ENCODE assay signal across 9 cellular contexts in the genomic region with DNA sequence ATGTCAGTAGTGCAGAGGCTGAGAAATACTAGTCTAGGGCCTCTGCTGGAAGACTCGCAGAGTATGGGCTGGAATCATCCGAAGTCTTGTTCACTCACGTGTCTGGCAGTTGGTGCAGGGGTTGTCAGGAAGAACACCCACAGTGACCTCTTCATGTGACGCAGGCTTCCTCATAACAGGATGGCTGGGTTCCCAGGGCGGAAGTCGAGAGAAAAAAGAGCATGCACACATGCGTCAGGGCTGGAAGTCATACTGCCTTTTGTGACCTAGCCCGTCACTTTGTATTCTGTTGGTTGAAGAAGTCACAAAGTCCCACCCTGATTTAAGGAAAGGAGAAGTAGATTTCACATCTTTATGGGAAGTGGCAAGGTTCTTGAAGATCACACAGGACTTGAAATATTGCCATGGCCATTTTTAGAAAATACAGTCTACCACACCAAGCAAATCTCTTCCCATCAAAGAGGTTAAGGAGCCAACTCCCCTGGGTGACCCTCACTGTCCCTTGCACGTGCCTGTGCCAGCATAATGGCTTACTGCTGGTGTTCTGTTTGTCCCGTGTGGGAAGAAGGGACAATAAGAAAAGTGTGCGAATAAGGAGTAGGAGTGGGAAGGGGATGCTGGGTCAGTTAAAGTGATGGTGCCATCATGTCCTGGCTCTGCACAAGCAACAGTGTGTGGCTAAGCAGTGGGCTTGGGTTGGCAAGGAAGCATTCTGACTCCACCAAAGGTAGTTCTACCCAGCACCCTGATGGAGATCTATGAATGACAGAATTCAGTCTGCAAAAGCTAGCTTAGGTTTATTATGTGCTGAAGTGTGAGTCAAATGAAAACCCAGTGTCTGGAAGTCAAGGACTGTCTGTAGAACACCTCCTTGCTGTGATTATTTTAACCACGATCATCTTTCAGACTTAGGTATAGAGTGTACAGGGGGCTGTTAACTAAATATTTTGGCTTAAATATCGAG. TPM values are rescaled to one million over a fixed set of nuclear protein-coding genes. Genes with fewer than 3 reads are reported as not detected.
A peak's percentile ranks its signal among the peaks of the same experiment; 100 is the strongest.
DNase-seq lines count a peak whose midpoint lies in the region; ATAC-seq and TF ChIP-seq lines count a peak whose summit lies in the region.
"Had no signal": no experiment of that assay in that cellular context is flagged by ENCODE, and none has a peak within 500 bp of the region (broad histone marks: within the 10 kb centered on the region; RNA-seq: fewer than 3 reads in every experiment).

No MANE protein-coding gene starts in this region.

- DNase-seq in GM13976 (ENCODE audit: low spot score) (peak; percentile 26), T-helper 22 cell (ENCODE audit: low read depth) (peak; percentile 41), Right ventricle myocardium superior (peak; percentile 77), skeletal muscle cell (ENCODE audit: low read depth) (peak; percentile 49), NCI-H1048 (lab: John Stamatoyannopoulos, UW) (no peak), epidermal melanocyte (ENCODE audit: insufficient read length, low spot score) (no peak)
- no peak for DNase-seq in stimulated activated CD4-positive, alpha-beta T cell treated with anti-CD3 and anti-CD28 coated beads, Interleukin-2, amount 100 ng/mL, for 48 hours
- DNase-seq: SHP77 had no signal

- no peak overlapping the region for H3K4me3 ChIP-seq in skeletal muscle cell (ENCODE audit: low read depth, low read length)

- ATAC-seq in Right ventricle myocardium superior (ENCODE audit: poor library complexity) (peak; percentile 84), GM18907 (IDR thresholded peaks at IDR 0.05; ENCODE audit: unreplicated experiment) (no peak)

- in situ Hi-C loops in GM13976 (cut with MboI; ENCODE audit: low sequenced_read_pairs, unreplicated experiment), result no loop called here

- no peak for TF ChIP-seq CTCF in GM13976 (IDR thresholded peaks at IDR 0.05; ENCODE audit: borderline replicate concordance, control extremely low read depth, extremely low read depth, insufficient read depth, missing control alignments)

- intact Hi-C loops in Right ventricle myocardium superior (cut with DNase I), result no loop called here

RNA-seq across cellular contexts. Expression of a gene that starts 28.1 kb away (rescaled TPM):
- total RNA-seq in Right ventricle myocardium superior, result 9.9 TPM

RNA-seq across cellular contexts. Expression of a gene that starts 59.2 kb away (rescaled TPM):
- 7.7 TPM for total RNA-seq in Right ventricle myocardium superior

Comparison
In these comparisons a context has a peak if more than half of its experiments do, and no peak if none do; other contexts are left out.
1. DNase-seq: peak in GM13976 (single experiment), T-helper 22 cell (single experiment), Right ventricle myocardium superior (single experiment) and skeletal muscle cell (single experiment); none in NCI-H1048 (single experiment), epidermal melanocyte (single experiment) and stimulated activated CD4-positive, alpha-beta T cell treated with anti-CD3 and anti-CD28 coated beads, Interleukin-2, amount 100 ng/mL, for 48 hours (0 of 2).